ENCODE assay signal across 22 cellular contexts in genomic region chr9:133108794-133109641, GRCh38. TPM values are rescaled to one million over a fixed set of nuclear protein-coding genes. Genes with fewer than 3 reads are reported as not detected.
DNase-seq lines count a peak whose midpoint lies in the region; ATAC-seq and TF ChIP-seq lines count a peak whose summit lies in the region.
"Had no signal": no experiment of that assay in that cellular context is flagged by ENCODE, and none has a peak within 500 bp of the region (broad histone marks: within the 10 kb centered on the region; RNA-seq: fewer than 3 reads in every experiment).

No MANE protein-coding gene starts in this region.

- TF ChIP-seq CTCF in chondrocyte (IDR thresholded peaks at IDR 0.05): no peak
- no peak for TF ChIP-seq CTCF in tibial artery (IDR thresholded peaks at IDR 0.05)

- intact Hi-C loops in Right ventricle myocardium inferior (cut with DNase I) (no loop called here), left ventricle myocardium superior (cut with micrococcal nuclease) (no loop called here), tibial artery (cut with DNase I; ENCODE audit: low total_unique reads) (no loop called here)

- H3K36me3 Mint-ChIP-seq in chondrocyte (ENCODE audit: low read depth): peaks cover 13% of the 10 kb centered on the region
- H3K36me3 Mint-ChIP-seq in natural killer cell treated with Interleukin-12 subunit alpha and Interleukin-12 subunit beta and Interleukin-15 and Interleukin-18, amount 100 ng/mL, for 72 hours: no peaks in the 10 kb centered on the region
- peaks cover 48% of the 10 kb centered on the region for H3K36me3 Mint-ChIP-seq in activated CD4-positive, alpha-beta memory T cell treated with anti-CD3 and anti-CD28 coated beads, Interleukin-2, amount 10 ng/mL, durations not matched to agents 7 days and 5 days (ENCODE audit: low read depth)

- H3K4me1 Mint-ChIP-seq in chondrocyte (ENCODE audit: low read depth): peaks cover 10% of the 10 kb centered on the region
- peaks cover 27% of the 10 kb centered on the region in 2 donors for H3K4me1 Mint-ChIP-seq in natural killer cell treated with Interleukin-12 subunit alpha and Interleukin-12 subunit beta and Interleukin-15 and Interleukin-18, amount 100 ng/mL, for 72 hours (ENCODE audit: low read depth in 2 of 2)
- peaks cover 23% of the 10 kb centered on the region for H3K4me1 Mint-ChIP-seq in activated CD4-positive, alpha-beta memory T cell treated with anti-CD3 and anti-CD28 coated beads, Interleukin-2, amount 10 ng/mL, durations not matched to agents 7 days and 5 days

- H3K36me3 ChIP-seq in tibial artery: peaks cover 44 to 82% (median 73%) of the 10 kb centered on the region in 3 donors

- H3K9me3 ChIP-seq in tibial artery: no peaks in the 10 kb centered on the region
- H3K9me3 ChIP-seq: A549 had no signal

- CTCF ChIA-PET in activated CD4-positive, alpha-beta memory T cell treated with anti-CD3 and anti-CD28 coated beads, Interleukin-2, amount 10 ng/mL, durations not matched to agents 7 days and 5 days (lab: Charles Lee): interaction anchor here (0.6 to 7.6 kb wide), 6 partner anchors 14 to 72 kb away, joined by 3 to 131 read pairs (median 6); no protein-coding TSS in a partner anchor

- no peak overlapping the region for H3K27ac ChIP-seq in tibial artery
- H3K27ac ChIP-seq: A549, cardiac muscle cell had no signal

- no peak overlapping the region for H3K4me3 Mint-ChIP-seq in chondrocyte (ENCODE audit: unreplicated experiment)
- H3K4me3 Mint-ChIP-seq in natural killer cell treated with Interleukin-12 subunit alpha and Interleukin-12 subunit beta and Interleukin-15 and Interleukin-18, amount 100 ng/mL, for 72 hours: no peak overlapping the region
- no peak overlapping the region for H3K4me3 Mint-ChIP-seq in activated CD4-positive, alpha-beta memory T cell treated with anti-CD3 and anti-CD28 coated beads, Interleukin-2, amount 10 ng/mL, durations not matched to agents 7 days and 5 days
- H3K4me3 Mint-ChIP-seq: activated T-cell treated with anti-CD3 and anti-CD28 coated beads, Interleukin-2, amount 50 U/mL, for 24 hours had no signal

- H3K4me3 ChIP-seq in tibial artery: no peak overlapping the region
- H3K4me3 ChIP-seq: A549, cardiac muscle cell had no signal

- ATAC-seq in Right ventricle myocardium inferior (no peak), left ventricle myocardium superior (no peak), GM18858 (IDR thresholded peaks at IDR 0.05; ENCODE audit: unreplicated experiment) (no peak)
- no peak for ATAC-seq in natural killer cell treated with Interleukin-12 subunit alpha and Interleukin-12 subunit beta and Interleukin-15 and Interleukin-18, amount 100 ng/mL, for 72 hours
- ATAC-seq: A549; activated CD4-positive, CD25-positive, alpha-beta regulatory T cell treated with anti-CD3 and anti-CD28 coated beads, Interleukin-2, amount 50 U/mL, for 24 hours had no signal

- H3K27me3 Mint-ChIP-seq in chondrocyte (ENCODE audit: low read depth): no peaks in the 10 kb centered on the region
- no peaks in the 10 kb centered on the region for H3K27me3 Mint-ChIP-seq in natural killer cell treated with Interleukin-12 subunit alpha and Interleukin-12 subunit beta and Interleukin-15 and Interleukin-18, amount 100 ng/mL, for 72 hours
- H3K27me3 Mint-ChIP-seq in activated CD4-positive, alpha-beta memory T cell treated with anti-CD3 and anti-CD28 coated beads, Interleukin-2, amount 10 ng/mL, durations not matched to agents 7 days and 5 days: no peaks in the 10 kb centered on the region
- H3K27me3 Mint-ChIP-seq: activated T-cell treated with anti-CD3 and anti-CD28 coated beads, Interleukin-2, amount 50 U/mL, for 24 hours had no signal

- H3K27me3 ChIP-seq in tibial artery: no peaks in the 10 kb centered on the region
- H3K27me3 ChIP-seq: cardiac muscle cell had no signal

- no peak overlapping the region for H3K27ac Mint-ChIP-seq in chondrocyte (ENCODE audit: unreplicated experiment)
- peak overlapping the region; percentile 86 to 94 for H3K27ac Mint-ChIP-seq in natural killer cell treated with Interleukin-12 subunit alpha and Interleukin-12 subunit beta and Interleukin-15 and Interleukin-18, amount 100 ng/mL, for 72 hours
- H3K27ac Mint-ChIP-seq in activated CD4-positive, alpha-beta memory T cell treated with anti-CD3 and anti-CD28 coated beads, Interleukin-2, amount 10 ng/mL, durations not matched to agents 7 days and 5 days: no peak overlapping the region

- peaks cover 0 to 17% (median 13%) of the 10 kb centered on the region in 4 donors for H3K4me1 ChIP-seq in tibial artery
- H3K4me1 ChIP-seq: A549 had no signal

- DNase-seq in Right ventricle myocardium inferior (ENCODE audit: missing footprints): peak; percentile 28
- DNase-seq in left ventricle myocardium superior: no peak
- DNase-seq in chondrocyte (ENCODE audit: low spot score): peak; percentile 77
- DNase-seq in natural killer cell treated with Interleukin-12 subunit alpha and Interleukin-12 subunit beta and Interleukin-15 and Interleukin-18, amount 100 ng/mL, for 72 hours (ENCODE audit: low spot score): peak; percentile 56
- peak; percentile 20 to 61 for DNase-seq in tibial artery
- DNase-seq in activated CD4-positive, alpha-beta memory T cell treated with anti-CD3 and anti-CD28 coated beads, Interleukin-2, amount 10 ng/mL, durations not matched to agents 7 days and 5 days: no peak
- no peak for DNase-seq in NCI-H2081 treated with DMSO at 0.1 percent for 48 hours (lab: John Stamatoyannopoulos, UW)
- DNase-seq: activated naive CD4-positive, alpha-beta T cell treated with anti-CD3 and anti-CD28 coated beads, Interleukin-2, amount 50 U/mL, for 16 hours; activated T-cell treated with anti-CD3 and anti-CD28 coated beads, Interleukin-2, amount 50 U/mL, for 24 hours; anterior cingulate cortex; DMS153; KG1; mesendoderm; NCI-H1436; NCI-H2107; OCI-M1; SHP77 treated with DMSO at 0.1 percent for 48 hours; SW 1271 had no signal

- H3K9me3 Mint-ChIP-seq in chondrocyte (ENCODE audit: low read depth): no peaks in the 10 kb centered on the region
- no peaks in the 10 kb centered on the region for H3K9me3 Mint-ChIP-seq in natural killer cell treated with Interleukin-12 subunit alpha and Interleukin-12 subunit beta and Interleukin-15 and Interleukin-18, amount 100 ng/mL, for 72 hours
- no peaks in the 10 kb centered on the region for H3K9me3 Mint-ChIP-seq in activated CD4-positive, alpha-beta memory T cell treated with anti-CD3 and anti-CD28 coated beads, Interleukin-2, amount 10 ng/mL, durations not matched to agents 7 days and 5 days
- H3K9me3 Mint-ChIP-seq: activated T-cell treated with anti-CD3 and anti-CD28 coated beads, Interleukin-2, amount 50 U/mL, for 24 hours had no signal

- POLR2A ChIA-PET in activated CD4-positive, alpha-beta memory T cell treated with anti-CD3 and anti-CD28 coated beads, Interleukin-2, amount 10 ng/mL, durations not matched to agents 7 days and 5 days (lab: Charles Lee): interaction anchor here (1.4 to 12.7 kb wide), 4 partner anchors 8 to 79 kb away, joined by 6 to 148 read pairs (median 10); partner anchors contain the start of gene GTF3C5

RNA-seq across cellular contexts. Expression of gene RALGDS, which starts 12.0 kb away (rescaled TPM):
- total RNA-seq in Right ventricle myocardium inferior (33.7 TPM), left ventricle myocardium superior (33.1 TPM), chondrocyte (16.1 to 19.0 TPM (median 17.5 TPM) in 3 replicates)
- 100 to 1,000 TPM; 138 to 159 TPM for total RNA-seq in natural killer cell treated with Interleukin-12 subunit alpha and Interleukin-12 subunit beta and Interleukin-15 and Interleukin-18, amount 100 ng/mL, for 72 hours
- 100 to 1,000 TPM; 113 to 123 TPM for total RNA-seq in activated CD4-positive, alpha-beta memory T cell treated with anti-CD3 and anti-CD28 coated beads, Interleukin-2, amount 10 ng/mL, durations not matched to agents 7 days and 5 days

RNA-seq across cellular contexts. Expression of gene CEL, which starts 47.2 kb away (rescaled TPM):
- total RNA-seq in Right ventricle myocardium inferior (7.7 TPM), left ventricle myocardium superior (7.2 TPM), chondrocyte (0.87 to 1.5 TPM (median 1.1 TPM) in 3 replicates)
- total RNA-seq in natural killer cell treated with Interleukin-12 subunit alpha and Interleukin-12 subunit beta and Interleukin-15 and Interleukin-18, amount 100 ng/mL, for 72 hours: 1 to 10 TPM in 1 of 2 donors, under 1 TPM in 1; 0.95 to 2.1 TPM
- 1 to 10 TPM; 1.1 to 1.4 TPM for total RNA-seq in activated CD4-positive, alpha-beta memory T cell treated with anti-CD3 and anti-CD28 coated beads, Interleukin-2, amount 10 ng/mL, durations not matched to agents 7 days and 5 days

RNA-seq across cellular contexts. Expression of gene GBGT1, which starts 54.7 kb away (rescaled TPM):
- total RNA-seq in Right ventricle myocardium inferior (8.2 TPM), left ventricle myocardium superior (6.2 TPM), chondrocyte (2.1 to 8.1 TPM (median 5.8 TPM) in 3 replicates)
- total RNA-seq in natural killer cell treated with Interleukin-12 subunit alpha and Interleukin-12 subunit beta and Interleukin-15 and Interleukin-18, amount 100 ng/mL, for 72 hours: 1 to 10 TPM; 4.1 to 7.2 TPM
- total RNA-seq in activated CD4-positive, alpha-beta memory T cell treated with anti-CD3 and anti-CD28 coated beads, Interleukin-2, amount 10 ng/mL, durations not matched to agents 7 days and 5 days: 1 to 10 TPM; 2.5 to 3.9 TPM

Comparison
In these comparisons a context has a peak if more than half of its experiments do, and no peak if none do; other contexts are left out.
1. DNase-seq: peak in Right ventricle myocardium inferior (single experiment), chondrocyte (single experiment), natural killer cell treated with Interleukin-12 subunit alpha and Interleukin-12 subunit beta and Interleukin-15 and Interleukin-18, amount 100 ng/mL, for 72 hours (single experiment) and tibial artery (2 of 2); none in left ventricle myocardium superior (single experiment), activated CD4-positive, alpha-beta memory T cell treated with anti-CD3 and anti-CD28 coated beads, Interleukin-2, amount 10 ng/mL, durations not matched to agents 7 days and 5 days (single experiment) and NCI-H2081 treated with DMSO at 0.1 percent for 48 hours (single experiment).
2. H3K27ac Mint-ChIP-seq: peak in natural killer cell treated with Interleukin-12 subunit alpha and Interleukin-12 subunit beta and Interleukin-15 and Interleukin-18, amount 100 ng/mL, for 72 hours (2 of 2); none in chondrocyte (single experiment) and activated CD4-positive, alpha-beta memory T cell treated with anti-CD3 and anti-CD28 coated beads, Interleukin-2, amount 10 ng/mL, durations not matched to agents 7 days and 5 days (single experiment).